In the genomic region with DNA sequence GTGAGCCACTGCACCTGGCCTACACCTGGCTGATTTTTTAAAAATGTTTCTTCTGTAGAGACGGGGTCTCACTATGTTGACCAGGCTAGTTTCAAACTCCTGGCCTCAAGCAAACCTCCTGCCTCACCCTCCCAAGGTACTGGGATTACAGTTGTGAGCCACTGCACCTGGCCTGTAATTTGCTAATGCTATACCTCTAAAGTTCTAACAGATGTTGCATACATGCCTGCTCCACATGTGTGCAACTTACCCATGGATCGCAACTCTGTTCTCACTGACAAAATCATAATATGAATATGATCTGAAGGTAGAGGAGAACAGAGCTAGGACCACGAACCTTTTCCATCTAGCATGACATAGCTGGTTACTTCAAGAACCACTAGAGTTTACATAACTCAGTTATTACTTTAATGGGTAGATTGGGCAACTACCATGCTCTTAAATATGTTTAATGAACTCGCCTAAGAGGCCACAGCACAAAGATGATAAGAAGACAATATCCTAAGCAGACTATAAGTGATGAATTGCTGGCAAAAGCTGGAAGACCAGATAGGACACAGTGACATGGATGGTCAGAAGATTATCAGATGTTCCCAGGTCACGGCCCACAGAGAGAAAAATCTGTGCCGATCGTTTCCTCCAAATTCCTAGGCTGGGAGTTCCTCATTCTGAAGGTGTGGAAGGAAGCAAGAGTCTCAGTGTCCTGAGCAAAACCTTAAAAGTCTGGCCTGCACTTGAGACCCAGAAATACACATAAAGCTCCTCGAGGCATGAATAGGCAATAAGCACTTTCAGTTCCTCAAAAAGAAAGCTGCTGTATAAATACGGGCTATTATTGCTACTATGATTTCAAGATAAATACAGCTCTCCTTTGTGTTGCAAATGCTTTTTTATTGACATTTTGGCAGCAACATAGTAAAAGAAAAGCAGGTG, we compare ENCODE assay signal across 8 cellular contexts. TPM values are rescaled to one million over a fixed set of nuclear protein-coding genes. Genes with fewer than 3 reads are reported as not detected.
DNase-seq lines count a peak whose midpoint lies in the region; ATAC-seq and TF ChIP-seq lines count a peak whose summit lies in the region.

No MANE protein-coding gene starts in this region.

- peak overlapping the region; percentile 3 for H3K27ac Mint-ChIP-seq in activated CD4-positive, alpha-beta memory T cell treated with anti-CD3 and anti-CD28 coated beads, Interleukin-2, amount 10 ng/mL, durations not matched to agents 7 days and 5 days
- H3K27ac Mint-ChIP-seq in activated CD4-positive, alpha-beta memory T cell treated with anti-CD3 and anti-CD28 coated beads for 36 hours, result no peak overlapping the region
- no peak overlapping the region for H3K27ac Mint-ChIP-seq in GM23338

- H3K4me3 ChIP-seq in OCI-LY3 (ENCODE audit: low read length) (peak overlapping the region; percentile 18; the same call in 1 of the 2 replicates), GM23338 (no peak overlapping the region)

- H3K4me1 Mint-ChIP-seq in activated CD4-positive, alpha-beta memory T cell treated with anti-CD3 and anti-CD28 coated beads, Interleukin-2, amount 10 ng/mL, durations not matched to agents 7 days and 5 days, result peaks cover 24% of the 10 kb centered on the region
- H3K4me1 Mint-ChIP-seq in activated CD4-positive, alpha-beta memory T cell treated with anti-CD3 and anti-CD28 coated beads for 36 hours (ENCODE audit: low read depth), result peaks cover 23% of the 10 kb centered on the region
- peaks cover 6% of the 10 kb centered on the region; the same call in 2 of the 3 replicates for H3K4me1 Mint-ChIP-seq in GM23338

- POLR2A ChIA-PET in activated CD4-positive, alpha-beta memory T cell treated with anti-CD3 and anti-CD28 coated beads, Interleukin-2, amount 10 ng/mL, durations not matched to agents 7 days and 5 days (lab: Charles Lee), result interaction anchor here (0.8 to 2.8 kb wide), 3 partner anchors 8 to 16 kb away, joined by 3 to 8 read pairs (median 3); no protein-coding TSS in a partner anchor
- POLR2A ChIA-PET in activated CD4-positive, alpha-beta memory T cell treated with anti-CD3 and anti-CD28 coated beads for 36 hours (lab: Charles Lee), result no interaction called here

- H4K20me1 ChIP-seq in OCI-LY3 (ENCODE audit: insufficient read depth, low read length) (no peaks in the 10 kb centered on the region), GM23338 (replicated peaks; ENCODE audit: insufficient read depth) (no peaks in the 10 kb centered on the region)

- ATAC-seq in HG03108 (IDR thresholded peaks at IDR 0.05; ENCODE audit: unreplicated experiment) (peak; percentile 85), GM23338 (no peak)

- no peak overlapping the region for H3K4me3 Mint-ChIP-seq in activated CD4-positive, alpha-beta memory T cell treated with anti-CD3 and anti-CD28 coated beads, Interleukin-2, amount 10 ng/mL, durations not matched to agents 7 days and 5 days
- H3K4me3 Mint-ChIP-seq in activated CD4-positive, alpha-beta memory T cell treated with anti-CD3 and anti-CD28 coated beads for 36 hours, result no peak overlapping the region
- H3K4me3 Mint-ChIP-seq in GM23338, result no peak overlapping the region

- H3K9me2 ChIP-seq in GM23338 (ENCODE audit: insufficient read depth), result no peaks in the 10 kb centered on the region

- peak overlapping the region; percentile 57 for H3K9ac ChIP-seq in OCI-LY3 (ENCODE audit: low read length)

- H3K27me3 ChIP-seq in OCI-LY3 (ENCODE audit: low read depth, low read length), result no peaks in the 10 kb centered on the region
- H3K27me3 ChIP-seq in GM23338 (ENCODE audit: insufficient read depth), result no peaks in the 10 kb centered on the region

- no peak for TF ChIP-seq CTCF in OCI-LY3 (IDR thresholded peaks at IDR 0.05; ENCODE audit: low read depth, low read length)
- TF ChIP-seq CTCF in GM23338 (conservative IDR thresholded peaks at IDR 0.05; ENCODE audit: low read depth in 2 of 2), result no peak

- H3K27ac ChIP-seq in OCI-LY3 (ENCODE audit: low read length), result peak overlapping the region; percentile 95
- no peak overlapping the region for H3K27ac ChIP-seq in GM23338 (ENCODE audit: low read depth)

- peaks cover 10% of the 10 kb centered on the region for H3K9me3 ChIP-seq in OCI-LY3 (ENCODE audit: insufficient read depth, low read length)

- H3K4me2 ChIP-seq in OCI-LY3 (ENCODE audit: low read length) (peak overlapping the region; percentile 53), GM23338 (no peak overlapping the region)

- no peaks in the 10 kb centered on the region for H3K27me3 Mint-ChIP-seq in activated CD4-positive, alpha-beta memory T cell treated with anti-CD3 and anti-CD28 coated beads, Interleukin-2, amount 10 ng/mL, durations not matched to agents 7 days and 5 days
- H3K27me3 Mint-ChIP-seq in activated CD4-positive, alpha-beta memory T cell treated with anti-CD3 and anti-CD28 coated beads for 36 hours, result no peaks in the 10 kb centered on the region
- H3K27me3 Mint-ChIP-seq in GM23338 (ENCODE audit: insufficient read depth, low read depth, poor library complexity), result no peaks in the 10 kb centered on the region

- H3K36me3 ChIP-seq in OCI-LY3 (replicated peaks; ENCODE audit: low read depth, low read length), result peaks cover 48% of the 10 kb centered on the region
- no peaks in the 10 kb centered on the region for H3K36me3 ChIP-seq in GM23338 (ENCODE audit: insufficient read depth)

- peaks cover 16% of the 10 kb centered on the region for H3K9me3 Mint-ChIP-seq in activated CD4-positive, alpha-beta memory T cell treated with anti-CD3 and anti-CD28 coated beads, Interleukin-2, amount 10 ng/mL, durations not matched to agents 7 days and 5 days
- peaks cover 17% of the 10 kb centered on the region for H3K9me3 Mint-ChIP-seq in activated CD4-positive, alpha-beta memory T cell treated with anti-CD3 and anti-CD28 coated beads for 36 hours
- peaks cover 11% of the 10 kb centered on the region for H3K9me3 Mint-ChIP-seq in GM23338

- CTCF ChIA-PET in activated CD4-positive, alpha-beta memory T cell treated with anti-CD3 and anti-CD28 coated beads, Interleukin-2, amount 10 ng/mL, durations not matched to agents 7 days and 5 days (lab: Charles Lee), result interaction anchor here (0.7 kb wide), 1 partner anchor 10 kb away, joined by 3 read pairs; no protein-coding TSS in a partner anchor
- CTCF ChIA-PET in activated CD4-positive, alpha-beta memory T cell treated with anti-CD3 and anti-CD28 coated beads for 36 hours (lab: Charles Lee), result interaction anchor here (0.8 to 2.9 kb wide), 4 partner anchors 10 to 59 kb away, joined by 3 to 14 read pairs (median 6); no protein-coding TSS in a partner anchor

- H3K79me2 ChIP-seq in OCI-LY3 (ENCODE audit: low read length), result no peaks in the 10 kb centered on the region
- no peaks in the 10 kb centered on the region for H3K79me2 ChIP-seq in GM23338 (replicated peaks; ENCODE audit: insufficient read depth)

- intact Hi-C loops in activated CD4-positive, alpha-beta memory T cell treated with anti-CD3 and anti-CD28 coated beads for 36 hours (cut with micrococcal nuclease), result no loop called here

- no peaks in the 10 kb centered on the region for H3F3A ChIP-seq in GM23338 (replicated peaks; ENCODE audit: low read depth)

- peaks cover 41% of the 10 kb centered on the region for H3K4me1 ChIP-seq in OCI-LY3 (ENCODE audit: low read length)
- H3K4me1 ChIP-seq in GM23338 (ENCODE audit: insufficient read depth), result no peaks in the 10 kb centered on the region

- H2AFZ ChIP-seq in OCI-LY3 (ENCODE audit: low read depth, low read length) (no peak overlapping the region), GM23338 (no peak overlapping the region)

- peaks cover 90% of the 10 kb centered on the region for H3K36me3 Mint-ChIP-seq in activated CD4-positive, alpha-beta memory T cell treated with anti-CD3 and anti-CD28 coated beads, Interleukin-2, amount 10 ng/mL, durations not matched to agents 7 days and 5 days (ENCODE audit: low read depth)
- peaks cover 73% of the 10 kb centered on the region for H3K36me3 Mint-ChIP-seq in activated CD4-positive, alpha-beta memory T cell treated with anti-CD3 and anti-CD28 coated beads for 36 hours
- H3K36me3 Mint-ChIP-seq in GM23338 (ENCODE audit: low read depth), result peaks cover 23% of the 10 kb centered on the region

- no peak for DNase-seq in activated CD4-positive, alpha-beta memory T cell treated with anti-CD3 and anti-CD28 coated beads, Interleukin-2, amount 10 ng/mL, durations not matched to agents 7 days and 5 days
- no peak for DNase-seq in activated CD4-positive, alpha-beta memory T cell treated with anti-CD3 and anti-CD28 coated beads for 36 hours
- peak; percentile 59 for DNase-seq in medulla oblongata (ENCODE audit: extremely low spot score)
- no peak for DNase-seq in islet precursor cell
- no peak for DNase-seq in activated CD4-positive, alpha-beta T cell treated with anti-CD3 and anti-CD28 coated beads, Interleukin-2, amount 50 U/mL, for 1 hour
- no peak for DNase-seq in GM23338 (ENCODE audit: low spot score)

TF ChIP-seq in GM23338, 12 proteins besides CTCF, POLR2A, EP300 and RAD21 (continues in another document):
- TF ChIP-seq EZH2phosphoT487 (IDR thresholded peaks at IDR 0.05; ENCODE audit: unreplicated experiment) (no peak), STAT1 (IDR thresholded peaks at IDR 0.05; ENCODE audit: unreplicated experiment) (no peak), EZH2 (IDR thresholded peaks at IDR 0.05; ENCODE audit: low read depth, unreplicated experiment) (no peak), NANOG (IDR thresholded peaks at IDR 0.05; ENCODE audit: borderline replicate concordance) (no peak)
- TF ChIP-seq, protein P1, sequence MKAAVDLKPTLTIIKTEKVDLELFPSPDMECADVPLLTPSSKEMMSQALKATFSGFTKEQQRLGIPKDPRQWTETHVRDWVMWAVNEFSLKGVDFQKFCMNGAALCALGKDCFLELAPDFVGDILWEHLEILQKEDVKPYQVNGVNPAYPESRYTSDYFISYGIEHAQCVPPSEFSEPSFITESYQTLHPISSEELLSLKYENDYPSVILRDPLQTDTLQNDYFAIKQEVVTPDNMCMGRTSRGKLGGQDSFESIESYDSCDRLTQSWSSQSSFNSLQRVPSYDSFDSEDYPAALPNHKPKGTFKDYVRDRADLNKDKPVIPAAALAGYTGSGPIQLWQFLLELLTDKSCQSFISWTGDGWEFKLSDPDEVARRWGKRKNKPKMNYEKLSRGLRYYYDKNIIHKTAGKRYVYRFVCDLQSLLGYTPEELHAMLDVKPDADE (IDR thresholded peaks at IDR 0.05), result no peak

RNA-seq across cellular contexts. Expression of a gene that starts 53.6 kb away (rescaled TPM):
- 100 to 1,000 TPM; 118 to 122 TPM for total RNA-seq in activated CD4-positive, alpha-beta memory T cell treated with anti-CD3 and anti-CD28 coated beads, Interleukin-2, amount 10 ng/mL, durations not matched to agents 7 days and 5 days
- total RNA-seq in activated CD4-positive, alpha-beta memory T cell treated with anti-CD3 and anti-CD28 coated beads for 36 hours, result 10 to 100 TPM; 65.0 to 66.7 TPM
- total RNA-seq in GM23338 (2014; rRNA removed; shearing (Covaris generic)), result 0.31 and 0.58 TPM in 2 replicates
- 0.57 and 0.86 TPM in 2 replicates for polyA plus RNA-seq in GM23338 (2016; fragmentation: Nextera tagmentation; extraction: Ambion mirVana)

RNA-seq across cellular contexts. Expression of a gene that starts 55.9 kb away (rescaled TPM):
- 100 to 1,000 TPM; 126 to 128 TPM for total RNA-seq in activated CD4-positive, alpha-beta memory T cell treated with anti-CD3 and anti-CD28 coated beads, Interleukin-2, amount 10 ng/mL, durations not matched to agents 7 days and 5 days
- 10 to 100 TPM; 45.3 to 47.7 TPM for total RNA-seq in activated CD4-positive, alpha-beta memory T cell treated with anti-CD3 and anti-CD28 coated beads for 36 hours
- total RNA-seq in GM23338 (2014; rRNA removed; shearing (Covaris generic)), result 4.1 and 5.9 TPM in 2 replicates
- 4.2 and 7.5 TPM in 2 replicates for polyA plus RNA-seq in GM23338 (2016; fragmentation: Nextera tagmentation; extraction: Ambion mirVana)

Comparison
In these comparisons a context has a peak if more than half of its experiments do, and no peak if none do; other contexts are left out.
1. RNA of a gene that starts 53.6 kb away (total RNA-seq): 118 to 122 TPM in activated CD4-positive, alpha-beta memory T cell treated with anti-CD3 and anti-CD28 coated beads, Interleukin-2, amount 10 ng/mL, durations not matched to agents 7 days and 5 days and 65.0 to 66.7 TPM in activated CD4-positive, alpha-beta memory T cell treated with anti-CD3 and anti-CD28 coated beads for 36 hours; 0.31 to 0.58 TPM in GM23338; every median in the first group is over 10 times any median in the second.